In genomic region chr10:70845261-70845660, GRCh38 we compare ENCODE assay signal across 17 cellular contexts.
"Had no signal": no experiment of that assay in that cellular context is flagged by ENCODE, and none has a peak within 500 bp of the region (broad histone marks: within the 10 kb centered on the region; RNA-seq: fewer than 3 reads in every experiment).

No MANE protein-coding gene starts in this region.

- H2AFZ ChIP-seq: neural progenitor cell had no signal

- H3K4me2 ChIP-seq: neural progenitor cell had no signal

- H3K27ac ChIP-seq: body of pancreas, colonic mucosa, neural progenitor cell, sigmoid colon, SK-N-MC, thyroid gland had no signal

- ATAC-seq: body of pancreas, left lobe of liver, WTC11 had no signal

- H3K4me1 Mint-ChIP-seq: neural progenitor cell, WTC11 had no signal

- DNase-seq: activated CD4-positive, alpha-beta T cell treated with anti-CD3 and anti-CD28 coated beads for 4 hours; activated CD8-positive, alpha-beta memory T cell treated with anti-CD3 and anti-CD28 coated beads, Interleukin-2, amount 50 U/mL, for 4 hours; activated naive CD4-positive, alpha-beta T cell; activated naive CD8-positive, alpha-beta T cell treated with anti-CD3 and anti-CD28 coated beads, Interleukin-2, amount 10 ng/mL, durations not matched to agents 7 days and 5 days; body of pancreas; colonic mucosa; sigmoid colon; stimulated activated naive CD4-positive, alpha-beta T cell; thyroid gland had no signal

- H3K9me3 ChIP-seq: body of pancreas, colonic mucosa, sigmoid colon, thyroid gland had no signal

- H3K4me3 ChIP-seq: body of pancreas, colonic mucosa, neural progenitor cell, sigmoid colon, SK-N-MC, thyroid gland had no signal

- H3K27ac Mint-ChIP-seq: activated naive CD8-positive, alpha-beta T cell treated with anti-CD3 and anti-CD28 coated beads, Interleukin-2, amount 10 ng/mL, durations not matched to agents 7 days and 5 days; activated T-helper 1 cell treated with anti-CD3 and anti-CD28 coated beads, Interleukin-12 subunit alpha, Interleukin-12 subunit beta, Interleukin-2, Interleukin-4 antibody, amounts not matched to agents 30 ng/mL and 10 ng/mL and 1 ng/mL, durations not matched to agents 14 hours and 24 hours and 36 hours; neural progenitor cell had no signal

- H3K27me3 Mint-ChIP-seq: activated naive CD8-positive, alpha-beta T cell treated with anti-CD3 and anti-CD28 coated beads, Interleukin-2, amount 10 ng/mL, durations not matched to agents 7 days and 5 days; central memory CD8-positive, alpha-beta T cell had no signal

- H3K4me3 Mint-ChIP-seq: activated naive CD8-positive, alpha-beta T cell treated with anti-CD3 and anti-CD28 coated beads, Interleukin-2, amount 10 ng/mL, durations not matched to agents 7 days and 5 days; activated T-helper 1 cell treated with anti-CD3 and anti-CD28 coated beads, Interleukin-12 subunit alpha, Interleukin-12 subunit beta, Interleukin-2, Interleukin-4 antibody, amounts not matched to agents 30 ng/mL and 10 ng/mL and 1 ng/mL, durations not matched to agents 14 hours and 24 hours and 36 hours; central memory CD8-positive, alpha-beta T cell; neural progenitor cell; WTC11 had no signal

- H3K4me1 ChIP-seq: neural progenitor cell had no signal

- H3K9me3 Mint-ChIP-seq: central memory CD8-positive, alpha-beta T cell; neural progenitor cell; WTC11 had no signal

- H3K36me3 ChIP-seq: colonic mucosa had no signal

- FAIRE-seq: frontal cortex, keratinocyte had no signal

- H3K9ac ChIP-seq: neural progenitor cell had no signal

- H3K27me3 ChIP-seq: body of pancreas, colonic mucosa, neural progenitor cell, sigmoid colon, thyroid gland had no signal
